In the genomic region with DNA sequence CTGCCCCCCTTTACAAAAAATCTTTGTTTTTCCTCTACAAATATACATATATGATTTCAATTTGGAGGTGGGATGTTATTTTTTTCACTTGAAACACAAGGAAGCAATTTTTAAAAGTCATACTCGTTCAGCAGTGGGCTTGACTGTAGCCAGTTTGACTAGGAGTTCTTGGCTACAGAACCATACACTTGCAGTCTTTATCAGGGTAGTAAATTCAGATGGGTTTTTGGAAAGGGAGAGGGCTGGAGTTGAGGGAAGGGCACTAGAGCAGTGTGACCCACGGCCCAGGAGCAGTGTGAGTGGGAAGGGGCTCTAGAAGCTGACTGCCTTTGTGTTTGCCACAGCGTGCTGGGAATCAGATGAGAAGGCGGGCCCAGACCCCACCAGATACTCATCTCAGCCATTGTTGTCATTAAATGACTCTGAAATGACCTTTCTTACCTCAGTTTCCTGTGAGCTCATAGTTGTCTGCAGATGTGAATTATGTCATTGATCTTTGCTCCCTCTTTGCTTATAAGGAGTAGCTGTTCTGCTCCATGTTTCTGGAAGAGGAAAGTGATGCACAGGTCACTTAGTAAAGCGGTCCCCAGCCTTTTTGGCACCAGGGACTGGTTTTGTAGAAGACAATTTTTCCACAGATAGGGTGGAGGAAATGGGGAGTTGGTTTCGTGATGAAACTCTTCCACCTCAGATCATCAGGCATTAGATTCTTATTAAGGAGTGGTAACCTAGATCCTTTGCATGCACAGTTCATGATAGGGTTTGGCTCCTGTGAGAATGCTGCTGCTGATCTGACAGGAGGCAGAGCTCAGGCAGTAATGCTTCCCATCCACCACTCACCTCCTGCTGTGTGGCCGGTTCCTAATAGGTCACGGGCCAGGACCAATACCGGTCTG, we compare ENCODE assay signal across 8 cellular contexts.
DNase-seq lines count a peak whose midpoint lies in the region; ATAC-seq and TF ChIP-seq lines count a peak whose summit lies in the region.

No MANE protein-coding gene starts in this region.

- H3K27me3 ChIP-seq in CD4-positive, alpha-beta memory T cell (ENCODE audit: insufficient read depth, low read length) = no peaks in the 10 kb centered on the region
- H3K27me3 ChIP-seq in body of pancreas (no peaks in the 10 kb centered on the region), mucosa of stomach (ENCODE audit: control insufficient read depth, insufficient read depth, low read length) (no peaks in the 10 kb centered on the region), H7 (ENCODE audit: control insufficient read depth, insufficient read depth, low read length) (no peaks in the 10 kb centered on the region)

- H3K27ac ChIP-seq in CD4-positive, alpha-beta memory T cell (ENCODE audit: low read depth, low read length) = peak overlapping the region; percentile 94
- peak overlapping the region; percentile 82 to 97 (median 88) for H3K27ac ChIP-seq in body of pancreas

- TF ChIP-seq POLR2A in body of pancreas (IDR thresholded peaks at IDR 0.05) = no peak

- CTCF ChIA-PET in CD4-positive, alpha-beta memory T cell (lab: Charles Lee; ENCODE audit: partially characterized antibody) = interaction anchor here (1.0 to 14.6 kb wide), 5 partner anchors 9 to 52 kb away, joined by 3 to 199 read pairs (median 5); no protein-coding TSS in a partner anchor

- intact Hi-C loops in CD4-positive, alpha-beta memory T cell (cut with micrococcal nuclease) = loop anchor here (5.0 kb wide), 2 partner anchors 79 to 149 kb away; partner anchors contain the start of gene EML6
- intact Hi-C loops in body of pancreas (cut with DNase I) = no loop called here

- 49 to 58% methylated on average over 9 of the region's 9 CpGs for WGBS in body of pancreas, 2 donors

- no peaks in the 10 kb centered on the region for H3K9me3 ChIP-seq in CD4-positive, alpha-beta memory T cell (ENCODE audit: control insufficient read depth in 1 of 2, low read length in 2 of 2)
- H3K9me3 ChIP-seq in body of pancreas = no peaks in the 10 kb centered on the region
- no peaks in the 10 kb centered on the region for H3K9me3 ChIP-seq in mucosa of stomach (ENCODE audit: control insufficient read depth, low read length)

- H3K36me3 ChIP-seq in CD4-positive, alpha-beta memory T cell (ENCODE audit: insufficient read depth, low read length) = no peaks in the 10 kb centered on the region
- no peaks in the 10 kb centered on the region for H3K36me3 ChIP-seq in body of pancreas (replicated peaks in 1 of 2; ENCODE audit: insufficient read depth in 1 of 2, low read depth in 2 of 2)
- H3K36me3 ChIP-seq in mucosa of stomach (ENCODE audit: control insufficient read depth, insufficient read depth, low read length) = no peaks in the 10 kb centered on the region
- no peaks in the 10 kb centered on the region; the same call in 1 of the 2 replicates for H3K36me3 ChIP-seq in H7 (replicated peaks; ENCODE audit: control insufficient read depth, insufficient read depth, low read length)

- H3K4me1 ChIP-seq in CD4-positive, alpha-beta memory T cell (ENCODE audit: insufficient read depth, low read length) = peaks cover 100% of the 10 kb centered on the region
- H3K4me1 ChIP-seq in body of pancreas = peaks cover 100% of the 10 kb centered on the region
- peaks cover 92% of the 10 kb centered on the region for H3K4me1 ChIP-seq in mucosa of stomach (ENCODE audit: control insufficient read depth, insufficient read depth, low read length)

- H3K27me3 Mint-ChIP-seq in CD4-positive, alpha-beta memory T cell = no peaks in the 10 kb centered on the region

- no peaks in the 10 kb centered on the region for H3K9me3 Mint-ChIP-seq in CD4-positive, alpha-beta memory T cell

- H3K27ac Mint-ChIP-seq in CD4-positive, alpha-beta memory T cell = peak overlapping the region; percentile 93 to 99 (median 99)

- peaks cover 74 to 100% (median 89%) of the 10 kb centered on the region in 4 donors for H3K4me1 Mint-ChIP-seq in CD4-positive, alpha-beta memory T cell

- POLR2A ChIA-PET in CD4-positive, alpha-beta memory T cell (lab: Charles Lee; ENCODE audit: partially characterized antibody) = interaction anchor here (0.8 to 17.5 kb wide), 12 partner anchors 9 to 946 kb away, joined by 3 to 665 read pairs (median 6); no protein-coding TSS in a partner anchor

- TF ChIP-seq CTCF in body of pancreas (IDR thresholded peaks at IDR 0.05) = no peak

- peaks cover 3 to 12% of the 10 kb centered on the region in 2 donors for H3K36me3 Mint-ChIP-seq in CD4-positive, alpha-beta memory T cell

- H3K4me3 Mint-ChIP-seq in CD4-positive, alpha-beta memory T cell = peak overlapping the region; percentile 83 to 95 (median 90)

- H3K4me3 ChIP-seq in CD4-positive, alpha-beta memory T cell (ENCODE audit: low read length in 2 of 2) = peak overlapping the region; percentile 50 to 53
- no peak overlapping the region for H3K4me3 ChIP-seq in body of pancreas
- H3K4me3 ChIP-seq in mucosa of stomach (ENCODE audit: low read length) = peak overlapping the region; percentile 9
- no peak overlapping the region for H3K4me3 ChIP-seq in H7 (ENCODE audit: insufficient read depth, low read depth, low read length)

- peak; percentile 54 to 78 (median 71) for DNase-seq in CD4-positive, alpha-beta memory T cell
- DNase-seq in body of pancreas (no peak), H7 (no peak), NCI-H1436 (lab: John Stamatoyannopoulos, UW) (no peak)

- ATAC-seq in body of pancreas = peak; percentile 48
- ATAC-seq in GM18907 (IDR thresholded peaks at IDR 0.05; ENCODE audit: unreplicated experiment) = no peak
- ATAC-seq in HG02571 (IDR thresholded peaks at IDR 0.05; ENCODE audit: unreplicated experiment) = no peak

- H3K9ac ChIP-seq in mucosa of stomach (ENCODE audit: low read length) = peak overlapping the region; percentile 63

TF ChIP-seq in PFSK-1, 5 proteins besides CTCF, POLR2A, EP300 and RAD21:
- TF ChIP-seq TAF1 (IDR thresholded peaks at IDR 0.05; ENCODE audit: borderline replicate concordance, insufficient read depth, low read length) (no peak), REST (IDR thresholded peaks at IDR 0.05; ENCODE audit: insufficient read depth in 1 of 2, low read depth in 2 of 2, low read length in 2 of 2) (peak in 1 of 2 experiments; percentile 34; a peak in 1 of 4 replicates), FOXP2 (optimal IDR thresholded peaks at IDR 0.05; ENCODE audit: borderline replicate concordance, extremely low read depth, extremely low read length, insufficient read depth) (peak; percentile 21), POLR2AphosphoS5 (IDR thresholded peaks at IDR 0.05; ENCODE audit: low read depth, low read length) (no peak)

Comparison
In these comparisons a context has a peak if more than half of its experiments do, and no peak if none do; other contexts are left out.
1. DNase-seq: peak in CD4-positive, alpha-beta memory T cell (5 of 5); none in body of pancreas (0 of 4), H7 (single experiment) and NCI-H1436 (single experiment).
2. H3K4me3 ChIP-seq: peak in CD4-positive, alpha-beta memory T cell (2 of 2) and mucosa of stomach (single experiment); none in body of pancreas (0 of 2) and H7 (single experiment).